In the genomic region with DNA sequence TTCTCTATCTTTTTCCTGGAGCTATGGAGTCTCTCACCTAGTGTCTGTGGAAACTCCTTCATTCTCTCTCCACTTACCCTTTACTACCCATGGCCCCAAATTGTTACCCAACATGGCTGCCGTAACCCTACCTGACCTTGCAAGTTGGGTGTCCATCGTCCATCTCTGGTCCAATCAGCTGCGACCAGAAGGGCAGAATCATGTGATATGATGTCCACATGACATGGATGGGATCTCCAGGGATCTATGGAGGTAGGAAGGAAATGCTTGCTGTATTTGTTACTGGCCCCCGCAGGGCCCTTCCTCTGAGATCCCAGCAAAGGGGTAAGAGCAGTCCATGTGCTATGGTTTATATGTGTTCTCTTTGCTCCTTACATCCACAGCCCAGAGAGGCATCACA, we compare ENCODE assay signal across 26 cellular contexts. TPM values are rescaled to one million over a fixed set of nuclear protein-coding genes. Genes with fewer than 3 reads are reported as not detected.
"Had no signal": no experiment of that assay in that cellular context is flagged by ENCODE, and none has a peak within 500 bp of the region (broad histone marks: within the 10 kb centered on the region; RNA-seq: fewer than 3 reads in every experiment).

No MANE protein-coding gene starts in this region.

- H3K36me3 ChIP-seq: adrenal gland, ascending aorta, brain microvascular endothelial cell, right lobe of liver, tibial artery had no signal

- DNase-seq: activated CD4-positive, alpha-beta memory T cell treated with anti-CD3 and anti-CD28 coated beads, Interleukin-2, amount 10 ng/mL, durations not matched to agents 7 days and 5 days; activated CD4-positive, alpha-beta T cell treated with anti-CD3 and anti-CD28 coated beads, Interleukin-2, amount 10 ng/mL, durations not matched to agents 24 days and 14 days; activated effector memory CD4-positive, alpha-beta T cell treated with anti-CD3 and anti-CD28 coated beads, Interleukin-2, amount 50 U/mL, for 16 hours; activated T-cell treated with anti-CD3 and anti-CD28 coated beads for 4 hours; adrenal gland; brain microvascular endothelial cell; caudate nucleus; dermis blood vessel endothelial cell; effector CD8-positive, alpha-beta T cell; foreskin melanocyte; left ventricle myocardium superior; mammary epithelial cell; midbrain; nucleus accumbens; right lobe of liver; stimulated activated CD4-positive, alpha-beta T cell treated with anti-CD3 and anti-CD28 coated beads, Interleukin-1b, Interleukin-23, amount 100 ng/mL, for 48 hours; substantia nigra; T-helper 9 cell had no signal

- H3K27ac ChIP-seq: adrenal gland, ascending aorta, brain microvascular endothelial cell, right lobe of liver, skin epidermis, tibial artery had no signal

- H3K27me3 Mint-ChIP-seq: activated CD4-positive, alpha-beta memory T cell treated with anti-CD3 and anti-CD28 coated beads, Interleukin-2, amount 10 ng/mL, durations not matched to agents 7 days and 5 days; activated naive CD4-positive, alpha-beta T cell treated with anti-CD3 and anti-CD28 coated beads, Interleukin-2, amount 50 U/mL, for 24 hours; stimulated activated naive CD8-positive, alpha-beta T cell treated with anti-CD3 and anti-CD28 coated beads, Interleukin-15, Interleukin-2, amounts not matched to agents 100 ng/mL and 50 ng/mL, for 24 hours had no signal

- H3K36me3 Mint-ChIP-seq: activated naive CD4-positive, alpha-beta T cell treated with anti-CD3 and anti-CD28 coated beads, Interleukin-2, amount 50 U/mL, for 24 hours had no signal

- ATAC-seq: left ventricle myocardium superior, right lobe of liver had no signal

- H3K27ac Mint-ChIP-seq: activated CD4-positive, alpha-beta memory T cell treated with anti-CD3 and anti-CD28 coated beads, Interleukin-2, amount 10 ng/mL, durations not matched to agents 7 days and 5 days; activated naive CD4-positive, alpha-beta T cell treated with anti-CD3 and anti-CD28 coated beads, Interleukin-2, amount 50 U/mL, for 24 hours; nephron; stimulated activated naive CD8-positive, alpha-beta T cell treated with anti-CD3 and anti-CD28 coated beads, Interleukin-15, Interleukin-2, amounts not matched to agents 100 ng/mL and 50 ng/mL, for 24 hours had no signal

- H3K9me3 ChIP-seq: adrenal gland, ascending aorta, right lobe of liver, tibial artery had no signal

- H3K9me3 Mint-ChIP-seq: activated CD4-positive, alpha-beta memory T cell treated with anti-CD3 and anti-CD28 coated beads, Interleukin-2, amount 10 ng/mL, durations not matched to agents 7 days and 5 days; activated CD4-positive, alpha-beta T cell treated with anti-CD3 and anti-CD28 coated beads, Interleukin-2, amount 10 ng/mL, durations not matched to agents 24 days and 14 days; activated naive CD4-positive, alpha-beta T cell treated with anti-CD3 and anti-CD28 coated beads, Interleukin-2, amount 50 U/mL, for 24 hours; nephron; stimulated activated naive CD8-positive, alpha-beta T cell treated with anti-CD3 and anti-CD28 coated beads, Interleukin-15, Interleukin-2, amounts not matched to agents 100 ng/mL and 50 ng/mL, for 24 hours had no signal

- H3K4me3 Mint-ChIP-seq: activated CD4-positive, alpha-beta memory T cell treated with anti-CD3 and anti-CD28 coated beads, Interleukin-2, amount 10 ng/mL, durations not matched to agents 7 days and 5 days; activated CD4-positive, alpha-beta T cell treated with anti-CD3 and anti-CD28 coated beads, Interleukin-2, amount 10 ng/mL, durations not matched to agents 24 days and 14 days; activated naive CD4-positive, alpha-beta T cell treated with anti-CD3 and anti-CD28 coated beads, Interleukin-2, amount 50 U/mL, for 24 hours; nephron; stimulated activated naive CD8-positive, alpha-beta T cell treated with anti-CD3 and anti-CD28 coated beads, Interleukin-15, Interleukin-2, amounts not matched to agents 100 ng/mL and 50 ng/mL, for 24 hours had no signal

RNA-seq across cellular contexts. Expression of a gene that starts 8.0 kb away (rescaled TPM):
- total RNA-seq: activated CD4-positive, alpha-beta memory T cell treated with anti-CD3 and anti-CD28 coated beads, Interleukin-2, amount 10 ng/mL, durations not matched to agents 7 days and 5 days; activated CD4-positive, alpha-beta T cell treated with anti-CD3 and anti-CD28 coated beads, Interleukin-2, amount 10 ng/mL, durations not matched to agents 24 days and 14 days; adrenal gland; ascending aorta; dermis blood vessel endothelial cell; left ventricle myocardium superior; mammary epithelial cell; T-helper 1 cell treated with Interleukin-12 subunit alpha and Interleukin-12 subunit beta and Interleukin-4 antibody, amounts not matched to agents 30 ng/mL and 1 ng/mL, for 36 hours; urinary bladder had no signal

RNA-seq across cellular contexts. Expression of a gene that starts 18.5 kb away (rescaled TPM):
- total RNA-seq: activated CD4-positive, alpha-beta memory T cell treated with anti-CD3 and anti-CD28 coated beads, Interleukin-2, amount 10 ng/mL, durations not matched to agents 7 days and 5 days; activated CD4-positive, alpha-beta T cell treated with anti-CD3 and anti-CD28 coated beads, Interleukin-2, amount 10 ng/mL, durations not matched to agents 24 days and 14 days; ascending aorta; mammary epithelial cell; T-helper 1 cell treated with Interleukin-12 subunit alpha and Interleukin-12 subunit beta and Interleukin-4 antibody, amounts not matched to agents 30 ng/mL and 1 ng/mL, for 36 hours had no signal
